In genomic region chr17:32015245-32016013, GRCh38 we compare ENCODE assay signal across 14 cellular contexts. TPM values are rescaled to one million over a fixed set of nuclear protein-coding genes. Genes with fewer than 3 reads are reported as not detected.
DNase-seq lines count a peak whose midpoint lies in the region; ATAC-seq and TF ChIP-seq lines count a peak whose summit lies in the region.
"Had no signal": no experiment of that assay in that cellular context is flagged by ENCODE, and none has a peak within 500 bp of the region (broad histone marks: within the 10 kb centered on the region; RNA-seq: fewer than 3 reads in every experiment).

No MANE protein-coding gene starts in this region.

- H3K9me3 ChIP-seq in hepatocyte (ENCODE audit: low read depth), result no peaks in the 10 kb centered on the region
- H3K9me3 ChIP-seq: adrenal gland, transverse colon had no signal

- H3K4me1 ChIP-seq in hepatocyte (ENCODE audit: insufficient read depth), result peaks cover 3% of the 10 kb centered on the region
- H3K4me1 ChIP-seq: adrenal gland had no signal

- DNase-seq in DMS53 (lab: John Stamatoyannopoulos, UW), result peak; percentile 96
- peak; percentile 80 for DNase-seq in NCI-H1092 treated with DMSO at 0.1 percent for 48 hours (lab: John Stamatoyannopoulos, UW)
- peak; percentile 97 for DNase-seq in NCI-H69 (lab: John Stamatoyannopoulos, UW)
- DNase-seq in hepatocyte (ENCODE audit: low spot score), result peak; percentile 16
- no peak for DNase-seq in LoVo (ENCODE audit: low spot score)
- DNase-seq: activated CD8-positive, alpha-beta memory T cell treated with anti-CD3 and anti-CD28 coated beads for 24 hours; adrenal gland; NCI-H82; right cardiac atrium; SW 1271; transverse colon had no signal

- H4K20me1 ChIP-seq in hepatocyte (ENCODE audit: insufficient read depth, poor library complexity, severe bottlenecking), result peaks cover 3% of the 10 kb centered on the region

- no peak overlapping the region for H2AFZ ChIP-seq in hepatocyte

- H3K79me2 ChIP-seq in hepatocyte, result peaks cover 76% of the 10 kb centered on the region

- peak overlapping the region; percentile 34 for H3K4me2 ChIP-seq in hepatocyte

- ATAC-seq in GM18861 (IDR thresholded peaks at IDR 0.05; ENCODE audit: unreplicated experiment), result no peak
- ATAC-seq in GM18502 (IDR thresholded peaks at IDR 0.05; ENCODE audit: poor library complexity, unreplicated experiment), result no peak
- no peak for ATAC-seq in GM19467 (IDR thresholded peaks at IDR 0.05; ENCODE audit: unreplicated experiment)
- ATAC-seq: right cardiac atrium had no signal

- 70% methylated on average over 9 of the region's 9 CpGs for WGBS in hepatocyte (ENCODE audit: low lambda C conversion rate, missing lambda C conversion rate)

- TF ChIP-seq CTCF in hepatocyte (IDR thresholded peaks at IDR 0.05; ENCODE audit: poor library complexity), result no peak

- no peaks in the 10 kb centered on the region for H3K36me3 ChIP-seq in hepatocyte (replicated peaks; ENCODE audit: insufficient read depth, low read depth)
- H3K36me3 ChIP-seq: adrenal gland had no signal

- H3K27me3 ChIP-seq in hepatocyte, result no peaks in the 10 kb centered on the region
- H3K27me3 ChIP-seq: adrenal gland, transverse colon had no signal

- H3K9me2 ChIP-seq in hepatocyte (replicated peaks; ENCODE audit: insufficient read depth), result no peaks in the 10 kb centered on the region

- no peak overlapping the region for H3K27ac ChIP-seq in hepatocyte
- H3K27ac ChIP-seq: adrenal gland, transverse colon had no signal

- H3K4me3 ChIP-seq in hepatocyte, result no peak overlapping the region
- H3K4me3 ChIP-seq: adrenal gland, transverse colon had no signal

RNA-seq across cellular contexts. Expression of gene LRRC37B, which starts 8.2 kb away (rescaled TPM):
- 14.6 and 22.6 TPM in 2 replicates for total RNA-seq in hepatocyte
- polyA plus RNA-seq in hepatocyte, result 12.4 and 13.3 TPM in 2 replicates
